Comparison of ENCODE assay signal across 1 cellular context in the genomic region with DNA sequence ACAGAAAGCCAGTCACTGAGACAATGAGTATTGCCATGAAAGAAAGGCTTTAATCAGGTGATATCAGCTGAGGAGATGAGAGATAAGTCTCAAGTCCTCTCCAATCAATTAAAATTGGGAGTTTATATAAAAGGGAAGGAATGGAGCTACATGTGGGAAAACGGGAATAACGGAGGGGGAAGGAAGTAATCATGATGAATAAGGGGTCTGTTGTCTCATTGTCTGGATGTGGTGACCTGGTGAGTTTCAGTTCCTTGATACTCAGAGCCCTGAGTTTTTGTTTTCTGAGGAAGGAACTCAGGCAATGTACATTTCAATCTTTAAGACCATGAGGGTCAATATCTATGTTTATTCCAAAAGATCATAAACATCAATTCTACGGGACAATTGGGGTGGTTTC.
TF ChIP-seq lines count a peak whose summit lies in the region.

No MANE protein-coding gene starts in this region.

TF ChIP-seq in HepG2, 621 proteins besides CTCF, POLR2A, EP300 and RAD21 (continued from another document):
- TF ChIP-seq, protein P1, sequence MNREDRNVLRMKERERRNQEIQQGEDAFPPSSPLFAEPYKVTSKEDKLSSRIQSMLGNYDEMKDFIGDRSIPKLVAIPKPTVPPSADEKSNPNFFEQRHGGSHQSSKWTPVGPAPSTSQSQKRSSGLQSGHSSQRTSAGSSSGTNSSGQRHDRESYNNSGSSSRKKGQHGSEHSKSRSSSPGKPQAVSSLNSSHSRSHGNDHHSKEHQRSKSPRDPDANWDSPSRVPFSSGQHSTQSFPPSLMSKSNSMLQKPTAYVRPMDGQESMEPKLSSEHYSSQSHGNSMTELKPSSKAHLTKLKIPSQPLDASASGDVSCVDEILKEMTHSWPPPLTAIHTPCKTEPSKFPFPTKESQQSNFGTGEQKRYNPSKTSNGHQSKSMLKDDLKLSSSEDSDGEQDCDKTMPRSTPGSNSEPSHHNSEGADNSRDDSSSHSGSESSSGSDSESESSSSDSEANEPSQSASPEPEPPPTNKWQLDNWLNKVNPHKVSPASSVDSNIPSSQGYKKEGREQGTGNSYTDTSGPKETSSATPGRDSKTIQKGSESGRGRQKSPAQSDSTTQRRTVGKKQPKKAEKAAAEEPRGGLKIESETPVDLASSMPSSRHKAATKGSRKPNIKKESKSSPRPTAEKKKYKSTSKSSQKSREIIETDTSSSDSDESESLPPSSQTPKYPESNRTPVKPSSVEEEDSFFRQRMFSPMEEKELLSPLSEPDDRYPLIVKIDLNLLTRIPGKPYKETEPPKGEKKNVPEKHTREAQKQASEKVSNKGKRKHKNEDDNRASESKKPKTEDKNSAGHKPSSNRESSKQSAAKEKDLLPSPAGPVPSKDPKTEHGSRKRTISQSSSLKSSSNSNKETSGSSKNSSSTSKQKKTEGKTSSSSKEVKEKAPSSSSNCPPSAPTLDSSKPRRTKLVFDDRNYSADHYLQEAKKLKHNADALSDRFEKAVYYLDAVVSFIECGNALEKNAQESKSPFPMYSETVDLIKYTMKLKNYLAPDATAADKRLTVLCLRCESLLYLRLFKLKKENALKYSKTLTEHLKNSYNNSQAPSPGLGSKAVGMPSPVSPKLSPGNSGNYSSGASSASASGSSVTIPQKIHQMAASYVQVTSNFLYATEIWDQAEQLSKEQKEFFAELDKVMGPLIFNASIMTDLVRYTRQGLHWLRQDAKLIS (CRISPR knock-in tag; IDR thresholded peaks at IDR 0.05) = no peak
- no peak for TF ChIP-seq MYC (CRISPR knock-in tag; IDR thresholded peaks at IDR 0.05; ENCODE audit: borderline replicate concordance)
- no peak for TF ChIP-seq ZNF124 (CRISPR knock-in tag; IDR thresholded peaks at IDR 0.05)
- no peak for TF ChIP-seq ZNF678 (CRISPR knock-in tag; IDR thresholded peaks at IDR 0.05)
- TF ChIP-seq, protein P2, sequence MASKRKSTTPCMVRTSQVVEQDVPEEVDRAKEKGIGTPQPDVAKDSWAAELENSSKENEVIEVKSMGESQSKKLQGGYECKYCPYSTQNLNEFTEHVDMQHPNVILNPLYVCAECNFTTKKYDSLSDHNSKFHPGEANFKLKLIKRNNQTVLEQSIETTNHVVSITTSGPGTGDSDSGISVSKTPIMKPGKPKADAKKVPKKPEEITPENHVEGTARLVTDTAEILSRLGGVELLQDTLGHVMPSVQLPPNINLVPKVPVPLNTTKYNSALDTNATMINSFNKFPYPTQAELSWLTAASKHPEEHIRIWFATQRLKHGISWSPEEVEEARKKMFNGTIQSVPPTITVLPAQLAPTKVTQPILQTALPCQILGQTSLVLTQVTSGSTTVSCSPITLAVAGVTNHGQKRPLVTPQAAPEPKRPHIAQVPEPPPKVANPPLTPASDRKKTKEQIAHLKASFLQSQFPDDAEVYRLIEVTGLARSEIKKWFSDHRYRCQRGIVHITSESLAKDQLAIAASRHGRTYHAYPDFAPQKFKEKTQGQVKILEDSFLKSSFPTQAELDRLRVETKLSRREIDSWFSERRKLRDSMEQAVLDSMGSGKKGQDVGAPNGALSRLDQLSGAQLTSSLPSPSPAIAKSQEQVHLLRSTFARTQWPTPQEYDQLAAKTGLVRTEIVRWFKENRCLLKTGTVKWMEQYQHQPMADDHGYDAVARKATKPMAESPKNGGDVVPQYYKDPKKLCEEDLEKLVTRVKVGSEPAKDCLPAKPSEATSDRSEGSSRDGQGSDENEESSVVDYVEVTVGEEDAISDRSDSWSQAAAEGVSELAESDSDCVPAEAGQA (IDR thresholded peaks at IDR 0.05; ENCODE audit: low read depth) = no peak
- TF ChIP-seq, protein P2 (CRISPR knock-in tag; IDR thresholded peaks at IDR 0.05; ENCODE audit: borderline replicate concordance) = no peak
- no peak for TF ChIP-seq ZMAT3 (CRISPR knock-in tag; conservative IDR thresholded peaks at IDR 0.05)
- no peak for TF ChIP-seq HMGA1 (CRISPR knock-in tag; conservative IDR thresholded peaks at IDR 0.05)
- TF ChIP-seq, protein P3, sequence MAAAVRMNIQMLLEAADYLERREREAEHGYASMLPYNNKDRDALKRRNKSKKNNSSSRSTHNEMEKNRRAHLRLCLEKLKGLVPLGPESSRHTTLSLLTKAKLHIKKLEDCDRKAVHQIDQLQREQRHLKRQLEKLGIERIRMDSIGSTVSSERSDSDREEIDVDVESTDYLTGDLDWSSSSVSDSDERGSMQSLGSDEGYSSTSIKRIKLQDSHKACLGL (CRISPR knock-in tag; IDR thresholded peaks at IDR 0.05) = no peak
- TF ChIP-seq BRCA1 (CRISPR knock-in tag; IDR thresholded peaks at IDR 0.05) = no peak
- no peak for TF ChIP-seq ZNF816 (CRISPR knock-in tag; IDR thresholded peaks at IDR 0.05; ENCODE audit: borderline replicate concordance)
- no peak for TF ChIP-seq IKZF1 (IDR thresholded peaks at IDR 0.05)
- no peak for TF ChIP-seq ZNF367 (CRISPR knock-in tag; IDR thresholded peaks at IDR 0.05; ENCODE audit: borderline replicate concordance)
- TF ChIP-seq, protein P4, sequence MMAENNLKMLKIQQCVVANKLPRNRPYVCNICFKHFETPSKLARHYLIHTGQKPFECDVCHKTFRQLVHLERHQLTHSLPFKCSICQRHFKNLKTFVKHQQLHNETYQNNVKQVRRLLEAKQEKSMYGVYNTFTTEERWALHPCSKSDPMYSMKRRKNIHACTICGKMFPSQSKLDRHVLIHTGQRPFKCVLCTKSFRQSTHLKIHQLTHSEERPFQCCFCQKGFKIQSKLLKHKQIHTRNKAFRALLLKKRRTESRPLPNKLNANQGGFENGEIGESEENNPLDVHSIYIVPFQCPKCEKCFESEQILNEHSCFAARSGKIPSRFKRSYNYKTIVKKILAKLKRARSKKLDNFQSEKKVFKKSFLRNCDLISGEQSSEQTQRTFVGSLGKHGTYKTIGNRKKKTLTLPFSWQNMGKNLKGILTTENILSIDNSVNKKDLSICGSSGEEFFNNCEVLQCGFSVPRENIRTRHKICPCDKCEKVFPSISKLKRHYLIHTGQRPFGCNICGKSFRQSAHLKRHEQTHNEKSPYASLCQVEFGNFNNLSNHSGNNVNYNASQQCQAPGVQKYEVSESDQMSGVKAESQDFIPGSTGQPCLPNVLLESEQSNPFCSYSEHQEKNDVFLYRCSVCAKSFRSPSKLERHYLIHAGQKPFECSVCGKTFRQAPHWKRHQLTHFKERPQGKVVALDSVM (CRISPR knock-in tag; IDR thresholded peaks at IDR 0.05) = no peak
